Comparison of ENCODE assay signal across 1 cellular context in the genomic region with DNA sequence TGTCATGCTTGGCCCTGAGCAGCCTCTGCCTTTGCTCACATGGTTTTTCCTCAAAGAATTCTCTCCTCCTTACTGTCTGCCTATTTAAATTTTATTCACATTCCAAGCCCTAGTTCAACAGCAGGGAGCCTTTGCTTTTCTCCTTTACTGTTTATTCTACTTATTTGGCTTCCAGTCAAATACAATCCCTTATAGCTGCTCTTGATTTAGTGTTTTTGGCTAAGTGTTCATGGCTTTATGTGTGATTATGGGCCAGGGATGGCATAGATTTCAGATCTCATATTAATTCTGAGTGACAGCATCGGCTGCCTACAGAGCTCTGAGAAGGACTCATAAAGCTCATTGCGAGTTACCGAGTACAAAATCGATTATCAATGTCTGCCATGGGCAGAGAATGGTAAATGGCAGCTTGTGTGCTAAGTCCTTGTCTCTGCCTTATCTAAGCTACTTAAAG.
TF ChIP-seq lines count a peak whose summit lies in the region.

No MANE protein-coding gene starts in this region.

TF ChIP-seq in H1, 55 proteins besides CTCF, POLR2A, EP300 and RAD21:
- no peak for TF ChIP-seq RFX5 (IDR thresholded peaks at IDR 0.05; ENCODE audit: borderline replicate concordance, low read depth, low read length)
- TF ChIP-seq JUND (IDR thresholded peaks at IDR 0.05; ENCODE audit: low read length) = no peak
- TF ChIP-seq KDM4A (IDR thresholded peaks at IDR 0.05; ENCODE audit: low read depth, low read length, severe bottlenecking) = no peak
- TF ChIP-seq CEBPB (IDR thresholded peaks at IDR 0.05; ENCODE audit: low read depth, low read length) = no peak
- TF ChIP-seq ZNF274 (IDR thresholded peaks at IDR 0.05; ENCODE audit: borderline replicate concordance, extremely low read depth, low read length) = no peak
- TF ChIP-seq SIRT6 (IDR thresholded peaks at IDR 0.05; ENCODE audit: low read length) = no peak
- no peak for TF ChIP-seq E2F6 (IDR thresholded peaks at IDR 0.05)
- no peak for TF ChIP-seq ATF3 (IDR thresholded peaks at IDR 0.05; ENCODE audit: insufficient read depth, low read depth, low read length)
- no peak for TF ChIP-seq CBX8 (IDR thresholded peaks at IDR 0.05; ENCODE audit: borderline replicate concordance, low read depth, low read length)
- TF ChIP-seq SIN3A (conservative IDR thresholded peaks at IDR 0.05 in 1 of 2, IDR thresholded peaks at IDR 0.05 in 1 of 2; ENCODE audit: low read depth in 1 of 2, low read length in 2 of 2) = peak in 1 of 2 experiments; percentile 22; a peak in 1 of 4 replicates
- TF ChIP-seq SP4 (IDR thresholded peaks at IDR 0.05; ENCODE audit: low read length) = no peak
- no peak for TF ChIP-seq HDAC2 (IDR thresholded peaks at IDR 0.05; ENCODE audit: borderline replicate concordance in 1 of 2, low read depth in 2 of 2, low read length in 2 of 2)
- TF ChIP-seq NRF1 (IDR thresholded peaks at IDR 0.05; ENCODE audit: low read depth, low read length) = no peak
- no peak for TF ChIP-seq GABPA (IDR thresholded peaks at IDR 0.05; ENCODE audit: borderline replicate concordance, insufficient read depth, low read length)
- TF ChIP-seq RNF2 (IDR thresholded peaks at IDR 0.05; ENCODE audit: borderline replicate concordance, low read depth, low read length, missing control alignments, poor library complexity, severe bottlenecking) = no peak
- TF ChIP-seq RBBP5 (IDR thresholded peaks at IDR 0.05; ENCODE audit: borderline replicate concordance, low read depth, low read length) = no peak
- no peak for TF ChIP-seq POLR2AphosphoS5 (IDR thresholded peaks at IDR 0.05; ENCODE audit: low read depth, low read length)
- no peak for TF ChIP-seq POU5F1 (IDR thresholded peaks at IDR 0.05; ENCODE audit: low read depth, low read length)
- no peak for TF ChIP-seq TCF12 (IDR thresholded peaks at IDR 0.05; ENCODE audit: low read depth, low read length)
- peak; percentile 42 for TF ChIP-seq ASH2L (IDR thresholded peaks at IDR 0.05; ENCODE audit: low read length)
- peak; percentile 90 for TF ChIP-seq TEAD4 (IDR thresholded peaks at IDR 0.05; ENCODE audit: low read depth, low read length)
- TF ChIP-seq EZH2 (IDR thresholded peaks at IDR 0.05; ENCODE audit: low read depth, low read length, severe bottlenecking) = no peak
- no peak for TF ChIP-seq TAF7 (optimal IDR thresholded peaks at IDR 0.05; ENCODE audit: borderline replicate concordance, low read depth, low read length)
- TF ChIP-seq JUN (IDR thresholded peaks at IDR 0.05; ENCODE audit: low read depth, low read length) = no peak
- TF ChIP-seq BCL11A (IDR thresholded peaks at IDR 0.05; ENCODE audit: low read depth in 2 of 2, low read length in 2 of 2) = no peak
- TF ChIP-seq KDM5A (IDR thresholded peaks at IDR 0.05; ENCODE audit: low read length) = no peak
- TF ChIP-seq YY1 (IDR thresholded peaks at IDR 0.05; ENCODE audit: low read depth, low read length) = 0 out of 2 replicates have a peak, but pooled peaks have one; percentile 18
- TF ChIP-seq CHD7 (IDR thresholded peaks at IDR 0.05; ENCODE audit: insufficient replicate concordance, low read length) = peak; percentile 85
TF ChIP-seq in H1: peak in this region for 5.
